Comparison of ENCODE assay signal across 1 cellular context in the genomic region with DNA sequence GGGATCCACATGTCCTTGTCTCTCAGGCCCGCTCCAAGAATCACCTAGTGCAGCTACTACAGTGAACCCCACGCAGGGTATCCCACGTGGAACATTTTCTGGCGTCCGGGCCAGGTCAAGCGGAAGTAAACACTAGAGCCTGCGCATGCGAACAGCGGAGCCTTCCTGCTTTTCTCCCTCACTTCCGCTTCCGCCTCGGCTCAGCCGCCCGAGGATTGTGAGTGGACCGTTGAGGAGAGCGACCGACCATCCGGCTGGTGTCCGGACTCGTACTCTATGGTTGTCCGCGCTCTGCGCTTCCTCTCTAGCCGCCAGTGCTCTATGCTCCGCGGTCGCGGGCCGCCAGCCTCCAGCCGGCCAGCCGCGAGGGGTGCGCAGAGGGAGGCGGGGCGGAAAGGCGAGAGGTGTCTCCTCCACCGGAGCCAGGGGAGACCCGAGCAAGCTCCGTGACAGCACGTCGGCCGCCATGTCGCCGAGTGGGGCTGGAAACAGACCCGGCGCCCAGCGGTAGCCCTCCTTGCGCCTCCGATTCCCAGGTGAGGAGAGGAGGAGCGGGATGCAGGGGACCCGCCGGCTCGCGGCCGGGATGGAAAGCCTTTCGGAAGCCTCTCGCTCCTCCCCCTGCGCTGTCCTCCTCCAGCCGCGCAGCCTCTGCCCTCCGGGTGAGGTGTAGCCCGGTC.
A peak's percentile ranks its signal among the peaks of the same experiment; 100 is the strongest.
TF ChIP-seq lines count a peak whose summit lies in the region.

A gene with protein sequence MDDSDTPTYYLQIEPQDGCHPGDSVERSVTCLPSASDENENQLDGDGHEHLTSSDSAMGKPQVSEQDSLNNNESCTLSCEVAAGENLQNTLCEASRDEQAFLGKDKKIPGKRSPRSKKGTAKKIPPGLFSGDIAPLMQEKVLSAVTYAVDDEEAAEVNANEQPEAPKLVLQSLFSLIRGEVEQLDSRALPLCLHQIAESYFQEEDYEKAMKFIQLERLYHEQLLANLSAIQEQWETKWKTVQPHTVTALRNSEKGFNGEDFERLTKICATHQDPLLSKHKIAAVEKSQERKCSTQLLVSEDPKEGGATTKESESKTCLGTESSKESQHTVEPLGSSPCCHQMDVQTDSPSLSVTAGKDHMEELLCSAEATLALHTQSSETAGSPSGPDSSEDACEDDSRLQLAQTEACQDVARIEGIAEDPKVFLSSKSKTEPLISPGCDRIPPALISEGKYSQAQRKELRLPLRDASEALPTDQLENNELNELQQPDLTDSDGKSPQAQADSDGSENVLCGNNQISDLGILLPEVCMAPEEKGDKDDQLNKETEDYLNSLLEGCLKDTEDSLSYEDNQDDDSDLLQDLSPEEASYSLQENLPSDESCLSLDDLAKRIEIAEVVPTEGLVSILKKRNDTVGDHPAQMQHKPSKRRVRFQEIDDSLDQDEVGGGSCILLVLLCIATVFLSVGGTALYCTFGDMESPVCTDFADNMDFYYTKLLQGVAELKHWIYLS (plus strand): TSS at position 329 of the 680 bp plus-strand sequence. CDS start 25,107 bp downstream, outside the sequence.
A gene with protein sequence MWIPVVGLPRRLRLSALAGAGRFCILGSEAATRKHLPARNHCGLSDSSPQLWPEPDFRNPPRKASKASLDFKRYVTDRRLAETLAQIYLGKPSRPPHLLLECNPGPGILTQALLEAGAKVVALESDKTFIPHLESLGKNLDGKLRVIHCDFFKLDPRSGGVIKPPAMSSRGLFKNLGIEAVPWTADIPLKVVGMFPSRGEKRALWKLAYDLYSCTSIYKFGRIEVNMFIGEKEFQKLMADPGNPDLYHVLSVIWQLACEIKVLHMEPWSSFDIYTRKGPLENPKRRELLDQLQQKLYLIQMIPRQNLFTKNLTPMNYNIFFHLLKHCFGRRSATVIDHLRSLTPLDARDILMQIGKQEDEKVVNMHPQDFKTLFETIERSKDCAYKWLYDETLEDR (minus strand): TSS at position 134 of the 680 bp plus-strand sequence. CDS start 123 bp downstream, at position 11.

TF ChIP-seq in WTC11, 78 proteins besides CTCF, POLR2A, EP300 and RAD21 (continued from another document):
- TF ChIP-seq, protein P1, sequence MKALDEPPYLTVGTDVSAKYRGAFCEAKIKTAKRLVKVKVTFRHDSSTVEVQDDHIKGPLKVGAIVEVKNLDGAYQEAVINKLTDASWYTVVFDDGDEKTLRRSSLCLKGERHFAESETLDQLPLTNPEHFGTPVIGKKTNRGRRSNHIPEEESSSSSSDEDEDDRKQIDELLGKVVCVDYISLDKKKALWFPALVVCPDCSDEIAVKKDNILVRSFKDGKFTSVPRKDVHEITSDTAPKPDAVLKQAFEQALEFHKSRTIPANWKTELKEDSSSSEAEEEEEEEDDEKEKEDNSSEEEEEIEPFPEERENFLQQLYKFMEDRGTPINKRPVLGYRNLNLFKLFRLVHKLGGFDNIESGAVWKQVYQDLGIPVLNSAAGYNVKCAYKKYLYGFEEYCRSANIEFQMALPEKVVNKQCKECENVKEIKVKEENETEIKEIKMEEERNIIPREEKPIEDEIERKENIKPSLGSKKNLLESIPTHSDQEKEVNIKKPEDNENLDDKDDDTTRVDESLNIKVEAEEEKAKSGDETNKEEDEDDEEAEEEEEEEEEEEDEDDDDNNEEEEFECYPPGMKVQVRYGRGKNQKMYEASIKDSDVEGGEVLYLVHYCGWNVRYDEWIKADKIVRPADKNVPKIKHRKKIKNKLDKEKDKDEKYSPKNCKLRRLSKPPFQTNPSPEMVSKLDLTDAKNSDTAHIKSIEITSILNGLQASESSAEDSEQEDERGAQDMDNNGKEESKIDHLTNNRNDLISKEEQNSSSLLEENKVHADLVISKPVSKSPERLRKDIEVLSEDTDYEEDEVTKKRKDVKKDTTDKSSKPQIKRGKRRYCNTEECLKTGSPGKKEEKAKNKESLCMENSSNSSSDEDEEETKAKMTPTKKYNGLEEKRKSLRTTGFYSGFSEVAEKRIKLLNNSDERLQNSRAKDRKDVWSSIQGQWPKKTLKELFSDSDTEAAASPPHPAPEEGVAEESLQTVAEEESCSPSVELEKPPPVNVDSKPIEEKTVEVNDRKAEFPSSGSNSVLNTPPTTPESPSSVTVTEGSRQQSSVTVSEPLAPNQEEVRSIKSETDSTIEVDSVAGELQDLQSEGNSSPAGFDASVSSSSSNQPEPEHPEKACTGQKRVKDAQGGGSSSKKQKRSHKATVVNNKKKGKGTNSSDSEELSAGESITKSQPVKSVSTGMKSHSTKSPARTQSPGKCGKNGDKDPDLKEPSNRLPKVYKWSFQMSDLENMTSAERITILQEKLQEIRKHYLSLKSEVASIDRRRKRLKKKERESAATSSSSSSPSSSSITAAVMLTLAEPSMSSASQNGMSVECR (CRISPR knock-in tag; IDR thresholded peaks at IDR 0.05; ENCODE audit: borderline replicate concordance) = peak; percentile 71; the same call in 1 of the 2 replicates
- no peak for TF ChIP-seq PRRX2 (CRISPR knock-in tag; IDR thresholded peaks at IDR 0.05)
- no peak for TF ChIP-seq ZNF121 (CRISPR knock-in tag; IDR thresholded peaks at IDR 0.05)
- peak; percentile 97 for TF ChIP-seq ZNF263 (CRISPR knock-in tag; IDR thresholded peaks at IDR 0.05; ENCODE audit: low read depth)
- TF ChIP-seq, protein P2, sequence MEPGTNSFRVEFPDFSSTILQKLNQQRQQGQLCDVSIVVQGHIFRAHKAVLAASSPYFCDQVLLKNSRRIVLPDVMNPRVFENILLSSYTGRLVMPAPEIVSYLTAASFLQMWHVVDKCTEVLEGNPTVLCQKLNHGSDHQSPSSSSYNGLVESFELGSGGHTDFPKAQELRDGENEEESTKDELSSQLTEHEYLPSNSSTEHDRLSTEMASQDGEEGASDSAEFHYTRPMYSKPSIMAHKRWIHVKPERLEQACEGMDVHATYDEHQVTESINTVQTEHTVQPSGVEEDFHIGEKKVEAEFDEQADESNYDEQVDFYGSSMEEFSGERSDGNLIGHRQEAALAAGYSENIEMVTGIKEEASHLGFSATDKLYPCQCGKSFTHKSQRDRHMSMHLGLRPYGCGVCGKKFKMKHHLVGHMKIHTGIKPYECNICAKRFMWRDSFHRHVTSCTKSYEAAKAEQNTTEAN (CRISPR knock-in tag; IDR thresholded peaks at IDR 0.05) = peak; percentile 83; the same call in 1 of the 2 replicates
- TF ChIP-seq, protein P3, sequence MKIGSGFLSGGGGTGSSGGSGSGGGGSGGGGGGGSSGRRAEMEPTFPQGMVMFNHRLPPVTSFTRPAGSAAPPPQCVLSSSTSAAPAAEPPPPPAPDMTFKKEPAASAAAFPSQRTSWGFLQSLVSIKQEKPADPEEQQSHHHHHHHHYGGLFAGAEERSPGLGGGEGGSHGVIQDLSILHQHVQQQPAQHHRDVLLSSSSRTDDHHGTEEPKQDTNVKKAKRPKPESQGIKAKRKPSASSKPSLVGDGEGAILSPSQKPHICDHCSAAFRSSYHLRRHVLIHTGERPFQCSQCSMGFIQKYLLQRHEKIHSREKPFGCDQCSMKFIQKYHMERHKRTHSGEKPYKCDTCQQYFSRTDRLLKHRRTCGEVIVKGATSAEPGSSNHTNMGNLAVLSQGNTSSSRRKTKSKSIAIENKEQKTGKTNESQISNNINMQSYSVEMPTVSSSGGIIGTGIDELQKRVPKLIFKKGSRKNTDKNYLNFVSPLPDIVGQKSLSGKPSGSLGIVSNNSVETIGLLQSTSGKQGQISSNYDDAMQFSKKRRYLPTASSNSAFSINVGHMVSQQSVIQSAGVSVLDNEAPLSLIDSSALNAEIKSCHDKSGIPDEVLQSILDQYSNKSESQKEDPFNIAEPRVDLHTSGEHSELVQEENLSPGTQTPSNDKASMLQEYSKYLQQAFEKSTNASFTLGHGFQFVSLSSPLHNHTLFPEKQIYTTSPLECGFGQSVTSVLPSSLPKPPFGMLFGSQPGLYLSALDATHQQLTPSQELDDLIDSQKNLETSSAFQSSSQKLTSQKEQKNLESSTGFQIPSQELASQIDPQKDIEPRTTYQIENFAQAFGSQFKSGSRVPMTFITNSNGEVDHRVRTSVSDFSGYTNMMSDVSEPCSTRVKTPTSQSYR (CRISPR knock-in tag; IDR thresholded peaks at IDR 0.05) = no peak
- TF ChIP-seq NFE2L1 (CRISPR knock-in tag; IDR thresholded peaks at IDR 0.05) = no peak
- no peak for TF ChIP-seq ELF4 (CRISPR knock-in tag; IDR thresholded peaks at IDR 0.05; ENCODE audit: low read depth)
- TF ChIP-seq, protein P4, sequence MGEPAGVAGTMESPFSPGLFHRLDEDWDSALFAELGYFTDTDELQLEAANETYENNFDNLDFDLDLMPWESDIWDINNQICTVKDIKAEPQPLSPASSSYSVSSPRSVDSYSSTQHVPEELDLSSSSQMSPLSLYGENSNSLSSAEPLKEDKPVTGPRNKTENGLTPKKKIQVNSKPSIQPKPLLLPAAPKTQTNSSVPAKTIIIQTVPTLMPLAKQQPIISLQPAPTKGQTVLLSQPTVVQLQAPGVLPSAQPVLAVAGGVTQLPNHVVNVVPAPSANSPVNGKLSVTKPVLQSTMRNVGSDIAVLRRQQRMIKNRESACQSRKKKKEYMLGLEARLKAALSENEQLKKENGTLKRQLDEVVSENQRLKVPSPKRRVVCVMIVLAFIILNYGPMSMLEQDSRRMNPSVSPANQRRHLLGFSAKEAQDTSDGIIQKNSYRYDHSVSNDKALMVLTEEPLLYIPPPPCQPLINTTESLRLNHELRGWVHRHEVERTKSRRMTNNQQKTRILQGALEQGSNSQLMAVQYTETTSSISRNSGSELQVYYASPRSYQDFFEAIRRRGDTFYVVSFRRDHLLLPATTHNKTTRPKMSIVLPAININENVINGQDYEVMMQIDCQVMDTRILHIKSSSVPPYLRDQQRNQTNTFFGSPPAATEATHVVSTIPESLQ (CRISPR knock-in tag; IDR thresholded peaks at IDR 0.05) = no peak
- no peak for TF ChIP-seq MYBL2 (CRISPR knock-in tag; IDR thresholded peaks at IDR 0.05)
- TF ChIP-seq, protein P5, sequence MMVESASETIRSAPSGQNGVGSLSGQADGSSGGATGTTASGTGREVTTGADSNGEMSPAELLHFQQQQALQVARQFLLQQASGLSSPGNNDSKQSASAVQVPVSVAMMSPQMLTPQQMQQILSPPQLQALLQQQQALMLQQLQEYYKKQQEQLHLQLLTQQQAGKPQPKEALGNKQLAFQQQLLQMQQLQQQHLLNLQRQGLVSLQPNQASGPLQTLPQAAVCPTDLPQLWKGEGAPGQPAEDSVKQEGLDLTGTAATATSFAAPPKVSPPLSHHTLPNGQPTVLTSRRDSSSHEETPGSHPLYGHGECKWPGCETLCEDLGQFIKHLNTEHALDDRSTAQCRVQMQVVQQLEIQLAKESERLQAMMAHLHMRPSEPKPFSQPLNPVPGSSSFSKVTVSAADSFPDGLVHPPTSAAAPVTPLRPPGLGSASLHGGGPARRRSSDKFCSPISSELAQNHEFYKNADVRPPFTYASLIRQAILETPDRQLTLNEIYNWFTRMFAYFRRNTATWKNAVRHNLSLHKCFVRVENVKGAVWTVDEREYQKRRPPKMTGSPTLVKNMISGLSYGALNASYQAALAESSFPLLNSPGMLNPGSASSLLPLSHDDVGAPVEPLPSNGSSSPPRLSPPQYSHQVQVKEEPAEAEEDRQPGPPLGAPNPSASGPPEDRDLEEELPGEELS (CRISPR knock-in tag; IDR thresholded peaks at IDR 0.05) = peak; percentile 92
- TF ChIP-seq ZNF138 (CRISPR knock-in tag; conservative IDR thresholded peaks at IDR 0.05) = no peak
- no peak for TF ChIP-seq EMX1 (CRISPR knock-in tag; IDR thresholded peaks at IDR 0.05)
- no peak for TF ChIP-seq JAZF1 (CRISPR knock-in tag; IDR thresholded peaks at IDR 0.05)
- no peak; the same call in 1 of the 2 replicates for TF ChIP-seq ESRRA (CRISPR knock-in tag; IDR thresholded peaks at IDR 0.05; ENCODE audit: borderline replicate concordance)
- peak; percentile 78 for TF ChIP-seq NFYB (CRISPR knock-in tag; conservative IDR thresholded peaks at IDR 0.05; ENCODE audit: low read depth)
- TF ChIP-seq, protein P6, sequence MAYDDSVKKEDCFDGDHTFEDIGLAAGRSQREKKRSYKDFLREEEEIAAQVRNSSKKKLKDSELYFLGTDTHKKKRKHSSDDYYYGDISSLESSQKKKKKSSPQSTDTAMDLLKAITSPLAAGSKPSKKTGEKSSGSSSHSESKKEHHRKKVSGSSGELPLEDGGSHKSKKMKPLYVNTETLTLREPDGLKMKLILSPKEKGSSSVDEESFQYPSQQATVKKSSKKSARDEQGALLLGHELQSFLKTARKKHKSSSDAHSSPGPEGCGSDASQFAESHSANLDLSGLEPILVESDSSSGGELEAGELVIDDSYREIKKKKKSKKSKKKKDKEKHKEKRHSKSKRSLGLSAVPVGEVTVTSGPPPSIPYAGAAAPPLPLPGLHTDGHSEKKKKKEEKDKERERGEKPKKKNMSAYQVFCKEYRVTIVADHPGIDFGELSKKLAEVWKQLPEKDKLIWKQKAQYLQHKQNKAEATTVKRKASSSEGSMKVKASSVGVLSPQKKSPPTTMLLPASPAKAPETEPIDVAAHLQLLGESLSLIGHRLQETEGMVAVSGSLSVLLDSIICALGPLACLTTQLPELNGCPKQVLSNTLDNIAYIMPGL (CRISPR knock-in tag; IDR thresholded peaks at IDR 0.05) = peak; percentile 89
- TF ChIP-seq, protein P7, sequence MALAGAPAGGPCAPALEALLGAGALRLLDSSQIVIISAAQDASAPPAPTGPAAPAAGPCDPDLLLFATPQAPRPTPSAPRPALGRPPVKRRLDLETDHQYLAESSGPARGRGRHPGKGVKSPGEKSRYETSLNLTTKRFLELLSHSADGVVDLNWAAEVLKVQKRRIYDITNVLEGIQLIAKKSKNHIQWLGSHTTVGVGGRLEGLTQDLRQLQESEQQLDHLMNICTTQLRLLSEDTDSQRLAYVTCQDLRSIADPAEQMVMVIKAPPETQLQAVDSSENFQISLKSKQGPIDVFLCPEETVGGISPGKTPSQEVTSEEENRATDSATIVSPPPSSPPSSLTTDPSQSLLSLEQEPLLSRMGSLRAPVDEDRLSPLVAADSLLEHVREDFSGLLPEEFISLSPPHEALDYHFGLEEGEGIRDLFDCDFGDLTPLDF (CRISPR knock-in tag; IDR thresholded peaks at IDR 0.05) = no peak
